In genomic region chr11:79100093-79100704, GRCh38 we compare ENCODE assay signal across 9 cellular contexts.
A peak's percentile ranks its signal among the peaks of the same experiment; 100 is the strongest.
DNase-seq lines count a peak whose midpoint lies in the region; ATAC-seq and TF ChIP-seq lines count a peak whose summit lies in the region.
"Had no signal": no experiment of that assay in that cellular context is flagged by ENCODE, and none has a peak within 500 bp of the region (broad histone marks: within the 10 kb centered on the region; RNA-seq: fewer than 3 reads in every experiment).

No MANE protein-coding gene starts in this region.

- H3K27me3 Mint-ChIP-seq in nephron (ENCODE audit: low read depth), result no peaks in the 10 kb centered on the region

- ATAC-seq in GM19463 (IDR thresholded peaks at IDR 0.05; ENCODE audit: unreplicated experiment) (peak; percentile 87), HG03571 (IDR thresholded peaks at IDR 0.05; ENCODE audit: unreplicated experiment) (peak; percentile 91), HG03025 (IDR thresholded peaks at IDR 0.05; ENCODE audit: low FRiP score, unreplicated experiment) (no peak)

- H3K4me3 Mint-ChIP-seq in nephron, result no peak overlapping the region
- H3K4me3 Mint-ChIP-seq: dendritic cell treated with granulocyte-macrophage colony-stimulating factor and Interleukin-4, amounts not matched to agents 40 ng/mL and 50 ng/mL, for 4 days had no signal

- DNase-seq in NCI-H524 (lab: John Stamatoyannopoulos, UW) (peak; percentile 20 to 34), NCI-H524 treated with DMSO at 0.1 percent for 48 hours (lab: John Stamatoyannopoulos, UW) (no peak), SK-MEL-5 (ENCODE audit: low read depth, low spot score) (peak; percentile 64), epidermal melanocyte (ENCODE audit: insufficient read length, low spot score) (peak; percentile 68)

- in situ Hi-C loops in SK-MEL-5 (cut with HindIII; ENCODE audit: low pct_unique_long_range_greater_than_20kb, low sequenced_read_pairs), result no loop called here

- H3K27ac Mint-ChIP-seq in nephron, result peak overlapping the region; percentile 14 to 71 (median 45)
- H3K27ac Mint-ChIP-seq: dendritic cell treated with granulocyte-macrophage colony-stimulating factor and Interleukin-4, amounts not matched to agents 40 ng/mL and 50 ng/mL, for 4 days had no signal

- no peaks in the 10 kb centered on the region for H3K9me3 Mint-ChIP-seq in nephron
- H3K9me3 Mint-ChIP-seq: dendritic cell treated with granulocyte-macrophage colony-stimulating factor and Interleukin-4, amounts not matched to agents 40 ng/mL and 50 ng/mL, for 4 days had no signal

- no peaks in the 10 kb centered on the region for H3K36me3 Mint-ChIP-seq in nephron (ENCODE audit: low read depth)

- peaks cover 79% of the 10 kb centered on the region for H3K4me1 Mint-ChIP-seq in nephron

- peak; percentile 58 to 74 (median 67) for TF ChIP-seq CTCF in nephron (IDR thresholded peaks at IDR 0.05; ENCODE audit: unreplicated experiment in 3 of 3)
